In genomic region chr6:151036869-151037680, GRCh38 we compare ENCODE assay signal across 12 cellular contexts.
DNase-seq lines count a peak whose midpoint lies in the region; TF ChIP-seq lines count a peak whose summit lies in the region.
"Had no signal": no experiment of that assay in that cellular context is flagged by ENCODE, and none has a peak within 500 bp of the region (broad histone marks: within the 10 kb centered on the region; RNA-seq: fewer than 3 reads in every experiment).

No MANE protein-coding gene starts in this region.

- peak overlapping the region; percentile 19 for H3K4me2 ChIP-seq in skeletal muscle satellite cell (ENCODE audit: low read length)

- H3K4me1 Mint-ChIP-seq in progenitor cell of endocrine pancreas (ENCODE audit: low read depth): no peaks in the 10 kb centered on the region

- H3K27ac ChIP-seq in esophagus (ENCODE audit: low read depth in 2 of 2, low read length in 1 of 2): peak overlapping the region; percentile 20 to 71

- H3K27me3 ChIP-seq in esophagus (ENCODE audit: control insufficient read depth in 1 of 2, insufficient read depth in 2 of 2, low read length in 2 of 2) (no peaks in the 10 kb centered on the region), skeletal muscle satellite cell (ENCODE audit: control insufficient read depth, insufficient read depth, low read length) (no peaks in the 10 kb centered on the region)

- peak overlapping the region; percentile 72 for H3K9ac ChIP-seq in skeletal muscle satellite cell (ENCODE audit: low read depth, low read length)

- H3K9me3 ChIP-seq in esophagus (ENCODE audit: control insufficient read depth in 2 of 2, insufficient read depth in 1 of 2, low read depth in 1 of 2, low read length in 1 of 2) (no peaks in the 10 kb centered on the region), skeletal muscle satellite cell (replicated peaks; ENCODE audit: low read length) (no peaks in the 10 kb centered on the region)

- no peaks in the 10 kb centered on the region for H3K4me1 ChIP-seq in esophagus (ENCODE audit: control insufficient read depth in 2 of 2, insufficient read depth in 2 of 2, low read length in 1 of 2)
- H3K4me1 ChIP-seq in skeletal muscle satellite cell (ENCODE audit: control insufficient read depth, insufficient read depth, low read length): peaks cover 49% of the 10 kb centered on the region

- no peaks in the 10 kb centered on the region for H3K36me3 ChIP-seq in esophagus (ENCODE audit: control insufficient read depth in 2 of 2, insufficient read depth in 2 of 2, low read length in 1 of 2)
- H3K36me3 ChIP-seq in skeletal muscle satellite cell (ENCODE audit: insufficient read depth, low read length): peaks cover 34% of the 10 kb centered on the region

- peaks cover 9% of the 10 kb centered on the region for H3K36me3 Mint-ChIP-seq in progenitor cell of endocrine pancreas (ENCODE audit: insufficient read depth)

- DNase-seq in HT-29 (ENCODE audit: low spot score) (peak; percentile 29), SW480 (ENCODE audit: low spot score) (peak; percentile 23), COR-L47 (lab: John Stamatoyannopoulos, UW) (no peak), progenitor cell of endocrine pancreas (ENCODE audit: low spot score, unreplicated experiment) (no peak), NCI-H1048 (lab: John Stamatoyannopoulos, UW) (no peak), NCI-H82 treated with DMSO at 0.1 percent for 48 hours (lab: John Stamatoyannopoulos, UW; ENCODE audit: unreplicated experiment) (no peak)
- DNase-seq: anterior cingulate cortex; NCI-H2107; posterior cingulate gyrus; stimulated activated naive CD4-positive, alpha-beta T cell had no signal

- 67 to 68% methylated on average over 12 of the region's 12 CpGs for WGBS in esophagus, 2 donors

- H3K27ac Mint-ChIP-seq in progenitor cell of endocrine pancreas: no peak overlapping the region

- H3K4me3 Mint-ChIP-seq in progenitor cell of endocrine pancreas (ENCODE audit: low read depth): no peak overlapping the region

- no peak for TF ChIP-seq CTCF in progenitor cell of endocrine pancreas (IDR thresholded peaks at IDR 0.05; ENCODE audit: unreplicated experiment)

- no peaks in the 10 kb centered on the region for H3K27me3 Mint-ChIP-seq in progenitor cell of endocrine pancreas

- H3K9me3 Mint-ChIP-seq in progenitor cell of endocrine pancreas (ENCODE audit: low read depth): no peaks in the 10 kb centered on the region

- H3K4me3 ChIP-seq in esophagus (ENCODE audit: low read depth in 1 of 2, low read length in 2 of 2) (no peak overlapping the region), skeletal muscle satellite cell (ENCODE audit: low read length) (no peak overlapping the region)

Comparison
In these comparisons a context has a peak if more than half of its experiments do, and no peak if none do; other contexts are left out.
1. DNase-seq: peak in HT-29 (single experiment) and SW480 (single experiment); none in COR-L47 (single experiment), progenitor cell of endocrine pancreas (single experiment), NCI-H1048 (single experiment) and NCI-H82 treated with DMSO at 0.1 percent for 48 hours (single experiment).